15 cellular contexts compared by ENCODE assay signal in genomic region chr12:3998968-3999792, GRCh38.
DNase-seq lines count a peak whose midpoint lies in the region; ATAC-seq and TF ChIP-seq lines count a peak whose summit lies in the region.
"Had no signal": no experiment of that assay in that cellular context is flagged by ENCODE, and none has a peak within 500 bp of the region (broad histone marks: within the 10 kb centered on the region; RNA-seq: fewer than 3 reads in every experiment).

No MANE protein-coding gene starts in this region.

- WGBS in stomach, 5 donors: 38 to 52% (median 45%) methylated on average over 7 of the region's 7 CpGs

- intact Hi-C loops in breast epithelium (cut with DNase I; ENCODE audit: low total_unique reads): no loop called here
- intact Hi-C loops in stomach (cut with DNase I; ENCODE audit: low total_unique reads): loop anchor here (10.0 kb wide), 1 partner anchor 276 kb away; the partner anchor contains the start of gene CCND2

- H3K27me3 ChIP-seq in breast epithelium (no peaks in the 10 kb centered on the region), stomach (no peaks in the 10 kb centered on the region)

- TF ChIP-seq POLR2A in breast epithelium (IDR thresholded peaks at IDR 0.05) (no peak), stomach (IDR thresholded peaks at IDR 0.05) (no peak)

- no peaks in the 10 kb centered on the region for H3K36me3 ChIP-seq in breast epithelium
- no peaks in the 10 kb centered on the region for H3K36me3 ChIP-seq in stomach

- H3K4me1 ChIP-seq in breast epithelium: no peaks in the 10 kb centered on the region
- H3K4me1 ChIP-seq in stomach: peaks cover 0 to 9% (median 0%) of the 10 kb centered on the region in 4 donors

- no peak for ATAC-seq in GM21526 (IDR thresholded peaks at IDR 0.05; ENCODE audit: low FRiP score, unreplicated experiment)
- no peak for ATAC-seq in GM18868 (IDR thresholded peaks at IDR 0.05; ENCODE audit: unreplicated experiment)

- TF ChIP-seq EP300 in stomach (IDR thresholded peaks at IDR 0.05): no peak

- TF ChIP-seq CTCF in breast epithelium (IDR thresholded peaks at IDR 0.05) (no peak), stomach (IDR thresholded peaks at IDR 0.05) (no peak)

- H3K4me3 ChIP-seq in breast epithelium (no peak overlapping the region), stomach (no peak overlapping the region)
- H3K4me3 ChIP-seq: dorsolateral prefrontal cortex, skin epidermis had no signal

- H3K27ac ChIP-seq in breast epithelium: peak overlapping the region; percentile 66 to 76
- peak overlapping the region in 2 of 5 donors; percentile 34 to 50 for H3K27ac ChIP-seq in stomach
- H3K27ac ChIP-seq: dorsolateral prefrontal cortex had no signal

- DNase-seq in DMS153 (lab: John Stamatoyannopoulos, UW) (peak; percentile 2), DMS153 treated with DMSO at 0.1 percent for 48 hours (lab: John Stamatoyannopoulos, UW; ENCODE audit: unreplicated experiment) (no peak), breast epithelium (ENCODE audit: low spot score in 2 of 2) (peak in 1 of 2 donors; percentile 88), left kidney (ENCODE audit: low read depth, low spot score) (peak; percentile 85), stomach (peak; percentile 64), NOMO-1 treated with DMSO at 0.1 percent for 48 hours (lab: John Stamatoyannopoulos, UW; ENCODE audit: unreplicated experiment) (no peak)
- DNase-seq: 8988T; activated T-cell treated with anti-CD3 and anti-CD28 coated beads, Interleukin-2, amount 50 U/mL, for 48 hours; CD4-positive, CD25-positive, alpha-beta regulatory T cell; dorsolateral prefrontal cortex; foreskin fibroblast; immature natural killer cell had no signal

- H3K9me3 ChIP-seq in breast epithelium: no peaks in the 10 kb centered on the region
- H3K9me3 ChIP-seq in stomach: no peaks in the 10 kb centered on the region

Comparison
In these comparisons a context has a peak if more than half of its experiments do, and no peak if none do; other contexts are left out.
1. DNase-seq: peak in DMS153 (single experiment), left kidney (single experiment) and stomach (single experiment); none in DMS153 treated with DMSO at 0.1 percent for 48 hours (single experiment) and NOMO-1 treated with DMSO at 0.1 percent for 48 hours (single experiment).